In the genomic region with DNA sequence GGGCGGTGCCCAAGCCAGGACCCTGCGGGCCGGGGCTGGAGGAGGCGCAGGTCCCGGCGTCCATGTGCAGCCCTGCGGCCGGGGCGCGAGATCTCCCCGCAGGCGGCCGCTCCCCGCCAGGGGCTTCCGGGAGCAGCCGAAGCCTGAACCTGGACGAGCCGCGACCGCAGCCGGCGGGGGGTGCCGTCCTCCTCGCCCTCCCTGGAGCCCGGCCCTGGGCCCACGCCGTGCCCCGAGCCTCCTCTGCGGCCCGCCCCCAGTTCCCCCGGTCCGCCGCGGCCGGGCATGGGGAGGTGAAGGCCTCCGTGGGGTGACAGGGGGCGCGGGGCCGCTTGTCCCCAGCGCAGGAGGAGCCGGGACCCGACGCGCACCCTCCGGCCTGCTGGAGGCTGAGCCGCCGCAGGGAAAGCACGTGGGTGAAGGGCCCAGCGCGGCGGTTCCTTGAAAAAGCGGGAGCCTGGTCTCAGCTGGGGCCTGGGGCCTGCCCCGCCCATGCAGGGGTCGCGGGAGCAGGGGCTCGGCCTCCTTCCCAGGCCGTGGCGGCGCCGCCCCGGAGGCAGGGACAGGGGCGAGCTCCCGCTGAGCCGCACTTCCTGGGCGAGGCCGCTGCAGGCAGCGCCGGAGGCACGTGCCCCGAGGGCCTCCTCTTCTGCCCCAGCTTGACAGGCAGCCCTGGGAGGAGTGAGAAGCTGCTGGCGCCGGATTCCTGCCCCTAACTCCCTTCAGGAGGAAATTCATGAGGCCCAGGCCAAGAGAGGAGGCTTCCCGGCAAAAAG, we compare ENCODE assay signal across 8 cellular contexts. TPM values are rescaled to one million over a fixed set of nuclear protein-coding genes. Genes with fewer than 3 reads are reported as not detected.
DNase-seq lines count a peak whose midpoint lies in the region; ATAC-seq and TF ChIP-seq lines count a peak whose summit lies in the region.

No MANE protein-coding gene starts in this region.

- peak; percentile 94 for ATAC-seq in sciatic nerve

- H3K27ac ChIP-seq in ACC112 (ENCODE audit: low read depth, low read length) = no peak overlapping the region
- H3K27ac ChIP-seq in HUES6 (ENCODE audit: low read depth, low read length) = no peak overlapping the region; the same call in 1 of the 2 replicates
- H3K27ac ChIP-seq in cardiac muscle cell = no peak overlapping the region

- H3K4me1 ChIP-seq in ACC112 (ENCODE audit: control insufficient read depth, insufficient read depth, low read length, unreplicated experiment) = peaks cover 5% of the 10 kb centered on the region
- peaks cover 50% of the 10 kb centered on the region for H3K4me1 ChIP-seq in HUES6 (ENCODE audit: control insufficient read depth, insufficient read depth, low read length)
- H3K4me1 ChIP-seq in cardiac muscle cell (ENCODE audit: low read depth) = no peaks in the 10 kb centered on the region

- no peak overlapping the region for H3K4me3 ChIP-seq in ACC112 (ENCODE audit: low read depth, low read length)
- H3K4me3 ChIP-seq in HUES6 (ENCODE audit: low read depth, low read length) = peak overlapping the region; percentile 38
- no peak overlapping the region for H3K4me3 ChIP-seq in cardiac muscle cell

- H3K79me2 ChIP-seq in ACC112 (ENCODE audit: control insufficient read depth, insufficient read depth, low read length, unreplicated experiment) = no peaks in the 10 kb centered on the region

- H3K27me3 ChIP-seq in ACC112 (ENCODE audit: insufficient read depth, low read length) = peaks cover 33% of the 10 kb centered on the region
- H3K27me3 ChIP-seq in HUES6 (ENCODE audit: control insufficient read depth, insufficient read depth, low read length) = peaks cover 26% of the 10 kb centered on the region
- peaks cover 49% of the 10 kb centered on the region for H3K27me3 ChIP-seq in cardiac muscle cell

- DNase-seq in activated T-helper 1 cell treated with anti-CD3 and anti-CD28 coated beads, Interleukin-2, amount 50 U/mL, for 16 hours (ENCODE audit: low read depth in 1 of 2, low spot score in 1 of 2) = peak; percentile 36 to 52
- DNase-seq in cardiac muscle cell (ENCODE audit: low read depth in 1 of 2, low spot score in 1 of 2) (peak; percentile 39 to 76), sciatic nerve (ENCODE audit: low spot score) (peak; percentile 79), NCI-H748 treated with DMSO at 0.1 percent for 48 hours (lab: John Stamatoyannopoulos, UW) (no peak), hepatic stellate cell (ENCODE audit: low spot score) (no peak), AML-193 (lab: John Stamatoyannopoulos, UW) (no peak)

- peak overlapping the region; percentile 54 for H3K9ac ChIP-seq in HUES6 (ENCODE audit: low read length)

- intact Hi-C loops in sciatic nerve (cut with DNase I) = no loop called here

- TF ChIP-seq CTCF in cardiac muscle cell (IDR thresholded peaks at IDR 0.05; ENCODE audit: low read depth, low read length) = no peak

- H3K36me3 ChIP-seq in ACC112 (ENCODE audit: insufficient read depth, low read length) = no peaks in the 10 kb centered on the region
- no peaks in the 10 kb centered on the region for H3K36me3 ChIP-seq in HUES6 (ENCODE audit: control insufficient read depth, insufficient read depth, low read length)
- no peaks in the 10 kb centered on the region for H3K36me3 ChIP-seq in cardiac muscle cell

- H3K9me3 ChIP-seq in HUES6 (ENCODE audit: control insufficient read depth, insufficient read depth, low read depth, low read length) (no peaks in the 10 kb centered on the region), cardiac muscle cell (ENCODE audit: low read depth) (no peaks in the 10 kb centered on the region)

- peak overlapping the region; percentile 35 for H2AFZ ChIP-seq in ACC112 (ENCODE audit: low read length, unreplicated experiment)

RNA-seq across cellular contexts. Expression of a gene that starts 55.6 kb away (rescaled TPM):
- 53.7 and 84.9 TPM in 2 replicates for total RNA-seq in cardiac muscle cell
- 60.4 and 78.8 TPM in 2 replicates for polyA plus RNA-seq in cardiac muscle cell
- 144 TPM for total RNA-seq in sciatic nerve

Comparison
In these comparisons a context has a peak if more than half of its experiments do, and no peak if none do; other contexts are left out.
1. DNase-seq: peak in activated T-helper 1 cell treated with anti-CD3 and anti-CD28 coated beads, Interleukin-2, amount 50 U/mL, for 16 hours (2 of 2), cardiac muscle cell (2 of 2) and sciatic nerve (single experiment); none in NCI-H748 treated with DMSO at 0.1 percent for 48 hours (single experiment), hepatic stellate cell (single experiment) and AML-193 (0 of 2).